13 cellular contexts compared by ENCODE assay signal in the genomic region with DNA sequence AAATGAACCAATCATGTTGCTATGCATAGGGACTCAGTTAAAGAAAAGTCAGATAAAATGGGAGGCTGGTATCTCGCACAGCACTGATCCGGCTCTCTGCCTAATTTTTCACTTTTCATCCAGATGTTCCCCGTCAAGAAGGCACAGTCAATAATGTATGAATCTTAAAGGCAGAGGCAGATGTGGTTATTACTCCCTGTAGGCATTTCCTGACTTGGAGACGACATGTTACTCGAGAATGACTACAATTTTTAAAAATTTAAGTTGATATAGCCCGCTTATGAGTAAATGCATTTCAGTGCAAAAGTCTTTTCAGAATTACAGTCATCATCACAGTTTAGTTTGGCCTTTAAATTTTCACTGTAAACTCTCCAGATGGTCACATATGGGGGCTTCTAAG.
DNase-seq lines count a peak whose midpoint lies in the region; ATAC-seq and TF ChIP-seq lines count a peak whose summit lies in the region.
"Had no signal": no experiment of that assay in that cellular context is flagged by ENCODE, and none has a peak within 500 bp of the region (broad histone marks: within the 10 kb centered on the region; RNA-seq: fewer than 3 reads in every experiment).

No MANE protein-coding gene starts in this region.

- H3K4me3 ChIP-seq in BLaER1 treated with 17β-estradiol and CSF1 and Interleukin-3, amounts not matched to agents 10 nM and 100 nM, result no peak overlapping the region
- H3K4me3 ChIP-seq in IMR-90 (ENCODE audit: insufficient read depth, low read depth, low read length), result no peak overlapping the region
- H3K4me3 ChIP-seq in endocrine pancreas (ENCODE audit: control insufficient read depth, insufficient read depth, low read length), result peak overlapping the region; percentile 9

- ATAC-seq in IMR-90 (ENCODE audit: low read depth), result peak; percentile 14
- ATAC-seq: CD8-positive, alpha-beta T cell had no signal

- POLR2A ChIA-PET in IMR-90 (lab: Charles Lee; ENCODE audit: unreplicated experiment), result no interaction called here

- DNase-seq in IMR-90 (peak; percentile 55), non-pigmented ciliary epithelial cell (ENCODE audit: low read depth) (peak; percentile 8), DMS79 treated with DMSO at 0.1 percent for 48 hours (lab: John Stamatoyannopoulos, UW) (no peak), NCI-H2029 (lab: John Stamatoyannopoulos, UW) (no peak), NCI-H524 treated with DMSO at 0.1 percent for 48 hours (lab: John Stamatoyannopoulos, UW) (no peak)
- DNase-seq: CD8-positive, alpha-beta T cell; DMS153; DND-41; GDM1; GOT3; H9 had no signal

- no peak overlapping the region for H2BK20ac ChIP-seq in IMR-90 (ENCODE audit: low read depth, low read length)

- dilution Hi-C loops in IMR-90 (cut with HindIII; ENCODE audit: low sequenced_read_pairs, unreplicated experiment), result no loop called here

- no peak overlapping the region for H3K4ac ChIP-seq in IMR-90 (ENCODE audit: low read depth, low read length)

- no peak overlapping the region for H4K91ac ChIP-seq in IMR-90 (ENCODE audit: insufficient read depth, low read depth, low read length)

- in situ Hi-C loops in IMR-90 (cut with MboI; ENCODE audit: low sequenced_read_pairs), result no loop called here

- BruUV-seq in IMR-90 (replicated peaks; lab: Mats Ljungman, UMichigan), result no TSS peak

- TF ChIP-seq POLR2A in IMR-90 (IDR thresholded peaks at IDR 0.05; ENCODE audit: low read depth, low read length), result no peak

- H3K4me1 ChIP-seq in BLaER1 treated with 17β-estradiol and CSF1 and Interleukin-3, amounts not matched to agents 10 nM and 100 nM, result peaks cover 33 to 44% (median 38%) of the 10 kb centered on the region in 10 experiments
- H3K4me1 ChIP-seq in IMR-90 (ENCODE audit: control insufficient read depth, insufficient read depth, low read length) (peaks cover 1% of the 10 kb centered on the region; the same call in 1 of the 2 replicates), endocrine pancreas (ENCODE audit: control insufficient read depth, insufficient read depth, low read length) (no peaks in the 10 kb centered on the region)

- peak overlapping the region in 6 of 11 experiments; percentile 41 to 79 (median 60); a peak in 9 of 22 replicates for H3K4me2 ChIP-seq in BLaER1 treated with 17β-estradiol and CSF1 and Interleukin-3, amounts not matched to agents 10 nM and 100 nM
- H3K4me2 ChIP-seq in IMR-90 (ENCODE audit: low read depth, low read length), result no peak overlapping the region

- H3K56ac ChIP-seq in IMR-90 (ENCODE audit: extremely low read depth, insufficient read depth, low read length), result no peak overlapping the region

- no peaks in the 10 kb centered on the region for H3K9me1 ChIP-seq in IMR-90 (ENCODE audit: insufficient read depth, low read length)

- CTCF ChIA-PET in IMR-90 (lab: Yijun Ruan, JAX), result no interaction called here

- no peak overlapping the region for H2AK5ac ChIP-seq in IMR-90 (ENCODE audit: low read depth, low read length)

- H3K27me3 ChIP-seq in BLaER1 treated with 17β-estradiol and CSF1 and Interleukin-3, amounts not matched to agents 10 nM and 100 nM, result no peaks in the 10 kb centered on the region
- no peaks in the 10 kb centered on the region for H3K27me3 ChIP-seq in IMR-90 (ENCODE audit: control insufficient read depth, insufficient read depth, low read length)
- H3K27me3 ChIP-seq in endocrine pancreas (ENCODE audit: control insufficient read depth, insufficient read depth, low read length), result no peaks in the 10 kb centered on the region

- no peak overlapping the region for H2AFZ ChIP-seq in IMR-90 (replicated peaks; ENCODE audit: low read length, poor library complexity)

- intact Hi-C loops in IMR-90 (cut with micrococcal nuclease), result no loop called here

- no peaks in the 10 kb centered on the region for H3K79me1 ChIP-seq in IMR-90 (ENCODE audit: low read depth in 1 of 2, low read length in 2 of 2)

- H3K9me3 ChIP-seq in BLaER1 treated with 17β-estradiol and CSF1 and Interleukin-3, amounts not matched to agents 10 nM and 100 nM (replicated peaks in 1 of 11), result peaks cover 21 to 38% (median 28%) of the 10 kb centered on the region in 11 experiments
- H3K9me3 ChIP-seq in IMR-90 (ENCODE audit: control insufficient read depth, insufficient read depth, low read length), result peaks cover 7% of the 10 kb centered on the region
- H3K9me3 ChIP-seq in endocrine pancreas (ENCODE audit: control insufficient read depth, low read length), result no peaks in the 10 kb centered on the region

- H2BK120ac ChIP-seq in IMR-90 (ENCODE audit: low read depth, low read length), result no peak overlapping the region

- H3K36me3 ChIP-seq in BLaER1 treated with 17β-estradiol and CSF1 and Interleukin-3, amounts not matched to agents 10 nM and 100 nM, result peaks cover 0 to 76% (median 10%) of the 10 kb centered on the region in 11 experiments; a peak in 11 of 22 replicates
- H3K36me3 ChIP-seq in IMR-90 (ENCODE audit: control insufficient read depth, insufficient read depth, low read length) (peaks cover 3% of the 10 kb centered on the region), endocrine pancreas (ENCODE audit: control insufficient read depth, insufficient read depth, low read length) (no peaks in the 10 kb centered on the region)

- H3K14ac ChIP-seq in IMR-90 (replicated peaks; ENCODE audit: low read depth, low read length), result no peak overlapping the region

- no peak overlapping the region for H3K23ac ChIP-seq in IMR-90 (ENCODE audit: low read depth, low read length)

- no peaks in the 10 kb centered on the region; a peak in 1 of 22 replicates for H4K20me1 ChIP-seq in BLaER1 treated with 17β-estradiol and CSF1 and Interleukin-3, amounts not matched to agents 10 nM and 100 nM
- no peaks in the 10 kb centered on the region for H4K20me1 ChIP-seq in IMR-90 (ENCODE audit: insufficient read depth, low read length)

- no peak overlapping the region for H3K9ac ChIP-seq in BLaER1 treated with 17β-estradiol and CSF1 and Interleukin-3, amounts not matched to agents 10 nM and 100 nM
- H3K9ac ChIP-seq in IMR-90 (ENCODE audit: low read depth, low read length) (no peak overlapping the region), endocrine pancreas (ENCODE audit: control insufficient read depth, insufficient read depth, low read length) (no peak overlapping the region)

- 20% methylated on average over 1 of the region's 6 CpGs; no CpG with 5 or more reads in 1 of the 2 experiments for WGBS in IMR-90 (ENCODE audit: extremely low coverage in 2 of 2, insufficient read length in 1 of 2), 2 experiments

- no peak for TF ChIP-seq CTCF in IMR-90 (conservative IDR thresholded peaks at IDR 0.05; ENCODE audit: low read depth, low read length)

- no peak overlapping the region for H4K8ac ChIP-seq in IMR-90 (ENCODE audit: low read depth in 2 of 2, low read length in 2 of 2)

- H2BK5ac ChIP-seq in IMR-90 (ENCODE audit: low read depth, low read length, poor library complexity, severe bottlenecking), result no peak overlapping the region

- no peak for TF ChIP-seq RAD21 in IMR-90 (IDR thresholded peaks at IDR 0.05; ENCODE audit: low read length)

- H4K5ac ChIP-seq in IMR-90 (ENCODE audit: low read depth, low read length), result no peak overlapping the region

- H2BK15ac ChIP-seq in IMR-90 (ENCODE audit: low read depth, low read length), result no peak overlapping the region

- no peak overlapping the region for H3K27ac ChIP-seq in BLaER1 treated with 17β-estradiol and CSF1 and Interleukin-3, amounts not matched to agents 10 nM and 100 nM
- no peak overlapping the region; the same call in 1 of the 2 replicates for H3K27ac ChIP-seq in IMR-90 (ENCODE audit: insufficient read depth, low read length)

- no peak overlapping the region for H2AK9ac ChIP-seq in IMR-90 (replicated peaks; ENCODE audit: low read depth, low read length, poor library complexity)

- H3K18ac ChIP-seq in IMR-90 (ENCODE audit: low read depth, low read length), result no peak overlapping the region

TF ChIP-seq in IMR-90, 13 proteins besides CTCF, POLR2A, EP300 and RAD21:
- TF ChIP-seq SMC3 (IDR thresholded peaks at IDR 0.05; ENCODE audit: low read depth, low read length) (no peak), RCOR1 (IDR thresholded peaks at IDR 0.05; ENCODE audit: insufficient replicate concordance, low read length) (no peak), MAZ (IDR thresholded peaks at IDR 0.05; ENCODE audit: borderline replicate concordance, low read depth, low read length) (no peak), MAFK (IDR thresholded peaks at IDR 0.05; ENCODE audit: low read depth, low read length) (no peak), ELK1 (IDR thresholded peaks at IDR 0.05; ENCODE audit: borderline replicate concordance, low read depth, low read length) (no peak), RFX5 (IDR thresholded peaks at IDR 0.05; ENCODE audit: low read depth, low read length) (no peak), FOS (IDR thresholded peaks at IDR 0.05; ENCODE audit: low read depth, low read length) (no peak), MXI1 (IDR thresholded peaks at IDR 0.05; ENCODE audit: borderline replicate concordance, low read depth, low read length) (no peak), NFE2L2 (IDR thresholded peaks at IDR 0.05; ENCODE audit: low read depth, low read length) (no peak), CEBPB (IDR thresholded peaks at IDR 0.05; ENCODE audit: low read depth, low read length) (no peak), CHD1 (IDR thresholded peaks at IDR 0.05; ENCODE audit: low read depth, low read length) (no peak), BHLHE40 (IDR thresholded peaks at IDR 0.05; ENCODE audit: low read depth, low read length) (no peak)
- TF ChIP-seq, protein P1, sequence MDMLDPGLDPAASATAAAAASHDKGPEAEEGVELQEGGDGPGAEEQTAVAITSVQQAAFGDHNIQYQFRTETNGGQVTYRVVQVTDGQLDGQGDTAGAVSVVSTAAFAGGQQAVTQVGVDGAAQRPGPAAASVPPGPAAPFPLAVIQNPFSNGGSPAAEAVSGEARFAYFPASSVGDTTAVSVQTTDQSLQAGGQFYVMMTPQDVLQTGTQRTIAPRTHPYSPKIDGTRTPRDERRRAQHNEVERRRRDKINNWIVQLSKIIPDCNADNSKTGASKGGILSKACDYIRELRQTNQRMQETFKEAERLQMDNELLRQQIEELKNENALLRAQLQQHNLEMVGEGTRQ (IDR thresholded peaks at IDR 0.05; ENCODE audit: low read depth, low read length), result no peak

Comparison
In these comparisons a context has a peak if more than half of its experiments do, and no peak if none do; other contexts are left out.
1. DNase-seq: peak in IMR-90 (single experiment) and non-pigmented ciliary epithelial cell (single experiment); none in DMS79 treated with DMSO at 0.1 percent for 48 hours (single experiment), NCI-H2029 (single experiment) and NCI-H524 treated with DMSO at 0.1 percent for 48 hours (single experiment).